Comparison of ENCODE assay signal across 28 cellular contexts in the genomic region with DNA sequence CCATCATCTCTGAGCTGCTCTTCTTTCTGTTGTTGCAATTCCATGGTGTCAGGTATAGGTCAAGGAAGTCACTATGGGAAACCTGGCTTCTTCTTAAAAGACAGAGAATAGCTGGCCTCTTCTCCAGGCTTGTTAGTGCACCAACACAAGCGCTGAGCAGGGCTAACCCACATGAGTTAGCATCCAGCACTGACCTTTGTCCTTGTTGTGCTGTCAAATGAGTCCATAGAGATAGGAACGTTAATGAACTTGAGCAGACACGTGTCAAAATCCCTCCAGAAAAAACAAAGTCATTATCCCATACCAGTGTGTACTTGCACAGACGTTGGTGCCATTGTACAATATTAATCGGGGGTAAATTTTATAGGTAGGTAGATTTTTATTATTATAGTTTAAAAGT.
"Had no signal": no experiment of that assay in that cellular context is flagged by ENCODE, and none has a peak within 500 bp of the region (broad histone marks: within the 10 kb centered on the region; RNA-seq: fewer than 3 reads in every experiment).

No MANE protein-coding gene starts in this region.

- H3K27ac ChIP-seq: colonic mucosa, epithelial cell of prostate, esophagus squamous epithelium, gastrocnemius medialis, heart right ventricle, left lung had no signal

- H3K27ac Mint-ChIP-seq: dendritic cell treated with granulocyte-macrophage colony-stimulating factor and Interleukin-4, amounts not matched to agents 40 ng/mL and 50 ng/mL, for 4 days; effector memory CD8-positive, alpha-beta T cell; endodermal cell; immature natural killer cell; memory B cell had no signal

- H3K4me1 ChIP-seq: colonic mucosa, esophagus squamous epithelium, gastrocnemius medialis, heart right ventricle, left lung had no signal

- H3K4me3 Mint-ChIP-seq: dendritic cell treated with granulocyte-macrophage colony-stimulating factor and Interleukin-4, amounts not matched to agents 40 ng/mL and 50 ng/mL, for 4 days; effector memory CD8-positive, alpha-beta T cell; endodermal cell; immature natural killer cell; memory B cell had no signal

- H3K4me1 Mint-ChIP-seq: endodermal cell, immature natural killer cell, memory B cell had no signal

- H3K9me3 Mint-ChIP-seq: dendritic cell treated with granulocyte-macrophage colony-stimulating factor and Interleukin-4, amounts not matched to agents 40 ng/mL and 50 ng/mL, for 4 days; effector memory CD8-positive, alpha-beta T cell; endodermal cell; memory B cell had no signal

- H3K36me3 Mint-ChIP-seq: immature natural killer cell, memory B cell had no signal

- DNase-seq: colonic mucosa; cortex of kidney; effector CD8-positive, alpha-beta T cell; effector memory CD8-positive, alpha-beta T cell; endodermal cell; erythroblast; esophagus squamous epithelium; foreskin fibroblast; foreskin melanocyte; gastrocnemius medialis; glutamatergic neuron; head of caudate nucleus; heart right ventricle; hypothalamus; immature natural killer cell; islet precursor cell; kidney; kidney glomerular epithelial cell; left lung; left ventricle myocardium superior; mammary epithelial cell; mesendoderm; midbrain had no signal

- ATAC-seq: effector memory CD8-positive, alpha-beta T cell; esophagus mucosa; gastrocnemius medialis; heart right ventricle; left lung; left ventricle myocardium superior had no signal

- H3K9me3 ChIP-seq: colonic mucosa, esophagus squamous epithelium, gastrocnemius medialis, heart right ventricle, left lung had no signal

- H3K36me3 ChIP-seq: colonic mucosa, esophagus squamous epithelium, gastrocnemius medialis, heart right ventricle, left lung had no signal

- H3K27me3 Mint-ChIP-seq: dendritic cell treated with granulocyte-macrophage colony-stimulating factor and Interleukin-4, amounts not matched to agents 40 ng/mL and 50 ng/mL, for 4 days had no signal

- H3K27me3 ChIP-seq: colonic mucosa, esophagus squamous epithelium had no signal

- H3K4me3 ChIP-seq: colonic mucosa, esophagus squamous epithelium, gastrocnemius medialis, heart right ventricle, left lung, lung had no signal
